28 cellular contexts compared by ENCODE assay signal in genomic region chr16:23521037-23521743, GRCh38. TPM values are rescaled to one million over a fixed set of nuclear protein-coding genes. Genes with fewer than 3 reads are reported as not detected.
DNase-seq lines count a peak whose midpoint lies in the region; ATAC-seq, FAIRE-seq and TF ChIP-seq lines count a peak whose summit lies in the region.
"Had no signal": no experiment of that assay in that cellular context is flagged by ENCODE, and none has a peak within 500 bp of the region (broad histone marks: within the 10 kb centered on the region; RNA-seq: fewer than 3 reads in every experiment).

No MANE protein-coding gene starts in this region.

- H4K20me1 ChIP-seq in OCI-LY3 (ENCODE audit: insufficient read depth, low read length) (no peaks in the 10 kb centered on the region), HepG2 (ENCODE audit: insufficient read depth, low read length) (no peaks in the 10 kb centered on the region), H9 (ENCODE audit: control insufficient read depth, insufficient read depth, insufficient read length) (no peaks in the 10 kb centered on the region)

- H2BK12ac ChIP-seq in H9 (ENCODE audit: insufficient read length, low read depth, low read length) = no peak overlapping the region

- H4K5ac ChIP-seq in H9 (ENCODE audit: insufficient read length, low read depth, low read length) = no peak overlapping the region

- H3K27me3 ChIP-seq in OCI-LY3 (ENCODE audit: low read depth, low read length) (no peaks in the 10 kb centered on the region), HepG2 (ENCODE audit: control insufficient read depth in 1 of 2, insufficient read depth in 2 of 2, low read length in 2 of 2) (no peaks in the 10 kb centered on the region), H9 (ENCODE audit: insufficient read depth, low read length) (no peaks in the 10 kb centered on the region)
- H3K27me3 ChIP-seq: hepatocyte, sigmoid colon, SJCRH30, suprapubic skin had no signal

- H3K27ac ChIP-seq in OCI-LY3 (ENCODE audit: low read length) (peak overlapping the region; percentile 90), HepG2 (ENCODE audit: extremely low read length, insufficient read depth, low read length) (no peak overlapping the region), H9 (ENCODE audit: insufficient read length, low read depth, low read length) (no peak overlapping the region)
- H3K27ac ChIP-seq: 22Rv1, GM23248, hepatocyte, left ventricle myocardium inferior, sigmoid colon, SJCRH30, suprapubic skin had no signal

- in situ Hi-C loops in HepG2 (cut with HindIII; ENCODE audit: extremely low pct_ligation_motif_present, low pct_unique_long_range_greater_than_20kb) = no loop called here

- H2BK15ac ChIP-seq in H9 (ENCODE audit: low read depth, low read length) = no peak overlapping the region

- no peak for TF ChIP-seq RAD21 in HepG2 (CRISPR knock-in tag; IDR thresholded peaks at IDR 0.05)

- no peak overlapping the region for H3K56ac ChIP-seq in H9 (ENCODE audit: insufficient read length, low read depth, low read length)

- no peak overlapping the region for H3K18ac ChIP-seq in H9 (ENCODE audit: insufficient read length, low read depth, low read length)

- H3K36me3 Mint-ChIP-seq in T-helper 2 cell treated with Interferon-gamma antibody and Interleukin-4, amounts not matched to agents 5 μg/mL and 100 μg/mL, for 36 hours (ENCODE audit: low read depth) = peaks cover 39% of the 10 kb centered on the region
- peaks cover 32 to 69% (median 56%) of the 10 kb centered on the region in 3 experiments for H3K36me3 Mint-ChIP-seq in H9 (ENCODE audit: insufficient read depth in 1 of 3, low read depth in 3 of 3)
- H3K36me3 Mint-ChIP-seq in activated T-cell treated with anti-CD3 and anti-CD28 coated beads, Interleukin-2, amount 50 U/mL, for 24 hours (ENCODE audit: low read depth) = peaks cover 76% of the 10 kb centered on the region

- peak overlapping the region; percentile 23 for H3K27ac Mint-ChIP-seq in T-helper 2 cell treated with Interferon-gamma antibody and Interleukin-4, amounts not matched to agents 5 μg/mL and 100 μg/mL, for 36 hours
- H3K27ac Mint-ChIP-seq in H9 = no peak overlapping the region; a peak in 1 of 7 replicates
- no peak overlapping the region for H3K27ac Mint-ChIP-seq in activated T-cell treated with anti-CD3 and anti-CD28 coated beads, Interleukin-2, amount 50 U/mL, for 24 hours
- H3K27ac Mint-ChIP-seq: brain had no signal

- POLR2A ChIA-PET in HepG2 (lab: Yijun Ruan, JAX) = no interaction called here

- no peak overlapping the region for H4K91ac ChIP-seq in H9 (ENCODE audit: insufficient read length, low read depth, low read length)

- peaks cover 15% of the 10 kb centered on the region for H3K4me1 Mint-ChIP-seq in T-helper 2 cell treated with Interferon-gamma antibody and Interleukin-4, amounts not matched to agents 5 μg/mL and 100 μg/mL, for 36 hours (ENCODE audit: low read depth)
- H3K4me1 Mint-ChIP-seq in H9 = no peaks in the 10 kb centered on the region
- peaks cover 14% of the 10 kb centered on the region for H3K4me1 Mint-ChIP-seq in activated T-cell treated with anti-CD3 and anti-CD28 coated beads, Interleukin-2, amount 50 U/mL, for 24 hours (ENCODE audit: low read depth)
- H3K4me1 Mint-ChIP-seq: neural crest cell had no signal

- no peak overlapping the region for H2BK120ac ChIP-seq in H9 (ENCODE audit: low read depth, low read length, poor library complexity, severe bottlenecking)

- TF ChIP-seq POLR2A in HepG2 (IDR thresholded peaks at IDR 0.05; ENCODE audit: insufficient read depth in 1 of 2, low read depth in 2 of 2, low read length in 2 of 2) = no peak

- H2AK5ac ChIP-seq in H9 (ENCODE audit: insufficient read length, low read length) = no peak overlapping the region

- ATAC-seq in HepG2 = no peak
- ATAC-seq in GM21526 (IDR thresholded peaks at IDR 0.05; ENCODE audit: low FRiP score, unreplicated experiment) = no peak
- ATAC-seq: mucosa of descending colon had no signal

- H2BK5ac ChIP-seq in H9 (ENCODE audit: insufficient read length, low read length) = no peak overlapping the region

- 95% methylated on average over 4 of the region's 4 CpGs for WGBS in HepG2 (ENCODE audit: low lambda C conversion rate)
- WGBS in H9 (ENCODE audit: extremely low coverage, insufficient read length, low lambda C conversion rate) = no CpG with 5 or more reads among the region's 4 CpGs

- H3K4me1 ChIP-seq in OCI-LY3 (ENCODE audit: low read length) (peaks cover 53% of the 10 kb centered on the region), HepG2 (ENCODE audit: insufficient read depth, low read length) (no peaks in the 10 kb centered on the region), H9 (ENCODE audit: insufficient read depth, low read length) (no peaks in the 10 kb centered on the region)
- H3K4me1 ChIP-seq: sigmoid colon, SJCRH30, suprapubic skin had no signal

- H3K4ac ChIP-seq in H9 (ENCODE audit: low read depth, low read length) = no peak overlapping the region

- TF ChIP-seq EP300 in HepG2 (IDR thresholded peaks at IDR 0.05; ENCODE audit: low read depth in 2 of 2, low read length in 2 of 2) (no peak), HepG2 (CRISPR knock-in tag; IDR thresholded peaks at IDR 0.05; ENCODE audit: borderline replicate concordance) (no peak)

- BruUV-seq in HepG2 (replicated peaks; lab: Mats Ljungman, UMichigan) = no TSS peak

- CTCF ChIA-PET in HepG2 (lab: Yijun Ruan, JAX; ENCODE audit: low intra/inter-chr PET ratio, low total read pairs) = no interaction called here

- H3K79me2 ChIP-seq in OCI-LY3 (ENCODE audit: low read length) (no peaks in the 10 kb centered on the region; the same call in 1 of the 2 replicates), HepG2 (ENCODE audit: insufficient read depth, low read length) (no peaks in the 10 kb centered on the region), H9 (ENCODE audit: insufficient read depth, low read length) (no peaks in the 10 kb centered on the region)
- H3K79me2 ChIP-seq: hepatocyte had no signal

- H3K23ac ChIP-seq in H9 (ENCODE audit: insufficient read length, low read depth, low read length) = no peak overlapping the region

- DNase-seq in T-helper 2 cell treated with Interferon-gamma antibody and Interleukin-4, amounts not matched to agents 5 μg/mL and 100 μg/mL, for 36 hours (ENCODE audit: low spot score) = no peak
- no peak for DNase-seq in T-helper 2 cell
- no peak for DNase-seq in HepG2 (ENCODE audit: low spot score)
- no peak for DNase-seq in NCI-H446 (lab: John Stamatoyannopoulos, UW)
- no peak for DNase-seq in H9
- DNase-seq in activated T-cell treated with anti-CD3 and anti-CD28 coated beads, Interleukin-2, amount 50 U/mL, for 24 hours = no peak
- DNase-seq: activated CD4-positive, alpha-beta T cell treated with anti-CD3 and anti-CD28 coated beads, Interleukin-2, amount 50 U/mL, for 48 hours; COR-L47; DND-41; effector CD8-positive, alpha-beta T cell; erythroblast; foreskin fibroblast; GM23248; left ventricle myocardium inferior; MM.1S; mucosa of descending colon; NCI-H187; NCI-H69; posterior cingulate gyrus; sigmoid colon; SJCRH30 had no signal

- peaks cover 44% of the 10 kb centered on the region for H3K36me3 ChIP-seq in OCI-LY3 (replicated peaks; ENCODE audit: low read depth, low read length)
- peaks cover 32 to 49% of the 10 kb centered on the region in 2 experiments for H3K36me3 ChIP-seq in HepG2 (replicated peaks in 1 of 2; ENCODE audit: control insufficient read depth in 1 of 2, insufficient read depth in 2 of 2, low read length in 2 of 2)

- H4K8ac ChIP-seq in H9 (replicated peaks; ENCODE audit: insufficient read length, low read depth, low read length) = no peak overlapping the region

- no peak overlapping the region for H2AFZ ChIP-seq in OCI-LY3 (ENCODE audit: low read depth, low read length)
- H2AFZ ChIP-seq in HepG2 (ENCODE audit: low read length) = no peak overlapping the region
- no peak overlapping the region for H2AFZ ChIP-seq in H9 (ENCODE audit: low read length)
- H2AFZ ChIP-seq: GM23248, hepatocyte had no signal

- TF ChIP-seq CTCF in OCI-LY3 (IDR thresholded peaks at IDR 0.05; ENCODE audit: low read depth, low read length) (no peak), HepG2 (CRISPR knock-in tag; IDR thresholded peaks at IDR 0.05) (no peak), H9 (conservative IDR thresholded peaks at IDR 0.05) (no peak)

- H3T11ph ChIP-seq in H9 (ENCODE audit: low read length) = no peak overlapping the region

- H3K9ac ChIP-seq in OCI-LY3 (ENCODE audit: low read length) (peak overlapping the region; percentile 37; the same call in 1 of the 2 replicates), HepG2 (ENCODE audit: insufficient read depth, low read depth, low read length) (no peak overlapping the region), H9 (ENCODE audit: extremely low read depth, insufficient read length, low read length) (no peak overlapping the region)
- H3K9ac ChIP-seq: GM23248 had no signal

- H3K4me3 Mint-ChIP-seq in T-helper 2 cell treated with Interferon-gamma antibody and Interleukin-4, amounts not matched to agents 5 μg/mL and 100 μg/mL, for 36 hours = no peak overlapping the region
- H3K4me3 Mint-ChIP-seq in H9 = no peak overlapping the region
- H3K4me3 Mint-ChIP-seq in activated T-cell treated with anti-CD3 and anti-CD28 coated beads, Interleukin-2, amount 50 U/mL, for 24 hours = no peak overlapping the region
- H3K4me3 Mint-ChIP-seq: brain, neural crest cell had no signal

- H3K23me2 ChIP-seq in H9 (ENCODE audit: insufficient read length, low read depth, low read length, poor library complexity, severe bottlenecking) = no peaks in the 10 kb centered on the region

- H3K27me3 Mint-ChIP-seq in T-helper 2 cell treated with Interferon-gamma antibody and Interleukin-4, amounts not matched to agents 5 μg/mL and 100 μg/mL, for 36 hours (ENCODE audit: low read depth) = no peaks in the 10 kb centered on the region
- H3K27me3 Mint-ChIP-seq in H9 (ENCODE audit: low read depth) = no peaks in the 10 kb centered on the region
- H3K27me3 Mint-ChIP-seq in activated T-cell treated with anti-CD3 and anti-CD28 coated beads, Interleukin-2, amount 50 U/mL, for 24 hours = no peaks in the 10 kb centered on the region

- peak overlapping the region; percentile 41 for H3K4me2 ChIP-seq in OCI-LY3 (ENCODE audit: low read length)
- no peak overlapping the region for H3K4me2 ChIP-seq in HepG2 (ENCODE audit: low read depth, low read length)
- H3K4me2 ChIP-seq in H9 (ENCODE audit: insufficient read depth, insufficient read length, low read length) = no peak overlapping the region
- H3K4me2 ChIP-seq: hepatocyte had no signal

- FAIRE-seq in HepG2 (lab: Jason Lieb, UNC) = no peak

- H3K9me3 ChIP-seq in OCI-LY3 (ENCODE audit: insufficient read depth, low read length) (no peaks in the 10 kb centered on the region), HepG2 (ENCODE audit: low read length) (no peaks in the 10 kb centered on the region), H9 (ENCODE audit: control insufficient read depth, low read depth, low read length) (no peaks in the 10 kb centered on the region)
- H3K9me3 ChIP-seq: left ventricle myocardium inferior, mucosa of descending colon, sigmoid colon, SJCRH30, suprapubic skin had no signal

- no peak overlapping the region for H2BK20ac ChIP-seq in H9 (ENCODE audit: low read depth, low read length, poor library complexity, severe bottlenecking)

- H3K4me3 ChIP-seq in OCI-LY3 (ENCODE audit: low read length) (no peak overlapping the region), HepG2 (replicated peaks in 1 of 3; ENCODE audit: insufficient read depth in 1 of 3, low read depth in 2 of 3, low read length in 3 of 3) (no peak overlapping the region)
- H3K4me3 ChIP-seq: GM23248, hepatocyte, left ventricle myocardium inferior, mucosa of descending colon, sigmoid colon, SJCRH30, suprapubic skin had no signal

- no peaks in the 10 kb centered on the region for H3K79me1 ChIP-seq in H9 (ENCODE audit: insufficient read depth, low read depth, low read length, poor library complexity, severe bottlenecking)

- no peaks in the 10 kb centered on the region for H3K9me3 Mint-ChIP-seq in T-helper 2 cell treated with Interferon-gamma antibody and Interleukin-4, amounts not matched to agents 5 μg/mL and 100 μg/mL, for 36 hours
- no peaks in the 10 kb centered on the region; a peak in 1 of 5 replicates for H3K9me3 Mint-ChIP-seq in H9
- no peaks in the 10 kb centered on the region for H3K9me3 Mint-ChIP-seq in activated T-cell treated with anti-CD3 and anti-CD28 coated beads, Interleukin-2, amount 50 U/mL, for 24 hours
- H3K9me3 Mint-ChIP-seq: brain, neural crest cell had no signal

- H3K14ac ChIP-seq in H9 (ENCODE audit: insufficient read depth, low read length) = no peak overlapping the region

- intact Hi-C loops in HepG2 (cut with micrococcal nuclease; ENCODE audit: unreplicated experiment) = no loop called here

RNA-seq across cellular contexts. Expression of gene GGA2, which starts 10.9 kb away (rescaled TPM):
- 69.8 and 93.1 TPM in 2 replicates for total RNA-seq in HepG2 (2016; rRNA removed; fragmentation: Illumina TruSeq; extraction: Trizol)
- 52.6 and 57.4 TPM in 2 replicates for total RNA-seq in HepG2 (2016; cell fraction: cytosol; rRNA removed; fragmentation: Illumina TruSeq; extraction: Trizol; ENCODE audit: low read depth)
- total RNA-seq in HepG2 (2016; cell fraction: insoluble cytoplasmic fraction; rRNA removed; fragmentation: Illumina TruSeq; extraction: Trizol) = 76.8 and 80.6 TPM in 2 replicates
- total RNA-seq in HepG2 (2016; cell fraction: membrane; rRNA removed; fragmentation: Illumina TruSeq; extraction: Trizol) = 41.5 and 45.8 TPM in 2 replicates
- total RNA-seq in HepG2 (2016; cell fraction: nucleus; rRNA removed; fragmentation: Illumina TruSeq; extraction: Trizol) = 84.5 and 97.4 TPM in 2 replicates
- 51.5 and 52.3 TPM in 2 replicates for polyA plus RNA-seq in HepG2 (2011; rRNA removed)
- polyA plus RNA-seq in HepG2 (2011; cell fraction: cytosol; rRNA removed) = 25.4 and 28.7 TPM in 2 replicates
- polyA plus RNA-seq in HepG2 (2011; cell fraction: nucleus; rRNA removed) = 184 and 204 TPM in 2 replicates
- polyA plus RNA-seq in HepG2 (2012) = 70.4 and 97.1 TPM in 2 replicates
- 4.7 and 5.8 TPM in 2 replicates for polyA plus RNA-seq in HepG2 (2016; cell fraction: cytosol; fragmentation: Illumina TruSeq; extraction: Trizol; ENCODE audit: low read depth)
- 87.5 and 99.8 TPM in 2 replicates for polyA plus RNA-seq in HepG2 (2016; cell fraction: insoluble cytoplasmic fraction; fragmentation: Illumina TruSeq; extraction: Trizol; ENCODE audit: low read depth)
- polyA plus RNA-seq in HepG2 (2016; cell fraction: membrane; fragmentation: Illumina TruSeq; extraction: Trizol; ENCODE audit: low read depth) = 11.1 and 11.7 TPM in 2 replicates
- 238 and 249 TPM in 2 replicates for polyA plus RNA-seq in HepG2 (2016; cell fraction: nucleus; fragmentation: Illumina TruSeq; extraction: Trizol; ENCODE audit: insufficient read depth, low read depth)
- polyA minus RNA-seq in HepG2 (2011; rRNA and poly(A)+ RNA removed; ENCODE audit: low replicate concordance) = 58.5 and 111 TPM in 2 replicates
- polyA minus RNA-seq in HepG2 (2011; cell fraction: cytosol; rRNA and poly(A)+ RNA removed) = 31.9 and 47.6 TPM in 2 replicates
- polyA minus RNA-seq in HepG2 (2011; cell fraction: nucleus; rRNA and poly(A)+ RNA removed) = 134 and 143 TPM in 2 replicates
- 143 TPM in 2 replicates for total RNA-seq in H9 (2021)

RNA-seq across cellular contexts. Expression of gene EARS2, which starts 36.0 kb away (rescaled TPM):
- 80.4 and 84.2 TPM in 2 replicates for total RNA-seq in HepG2 (2016; rRNA removed; fragmentation: Illumina TruSeq; extraction: Trizol)
- 18.1 and 20.7 TPM in 2 replicates for total RNA-seq in HepG2 (2016; cell fraction: cytosol; rRNA removed; fragmentation: Illumina TruSeq; extraction: Trizol; ENCODE audit: low read depth)
- 79.1 and 84.4 TPM in 2 replicates for total RNA-seq in HepG2 (2016; cell fraction: insoluble cytoplasmic fraction; rRNA removed; fragmentation: Illumina TruSeq; extraction: Trizol)
- 44.8 and 49.7 TPM in 2 replicates for total RNA-seq in HepG2 (2016; cell fraction: membrane; rRNA removed; fragmentation: Illumina TruSeq; extraction: Trizol)
- 64.8 and 79.0 TPM in 2 replicates for total RNA-seq in HepG2 (2016; cell fraction: nucleus; rRNA removed; fragmentation: Illumina TruSeq; extraction: Trizol)
- 49.4 and 54.7 TPM in 2 replicates for polyA plus RNA-seq in HepG2 (2011; rRNA removed)
- polyA plus RNA-seq in HepG2 (2011; cell fraction: cytosol; rRNA removed) = 41.5 and 46.7 TPM in 2 replicates
- 131 and 162 TPM in 2 replicates for polyA plus RNA-seq in HepG2 (2011; cell fraction: nucleus; rRNA removed)
- polyA plus RNA-seq in HepG2 (2012) = 27.0 and 35.2 TPM in 2 replicates
- polyA plus RNA-seq in HepG2 (2016; cell fraction: cytosol; fragmentation: Illumina TruSeq; extraction: Trizol; ENCODE audit: low read depth) = 8.2 and 10.2 TPM in 2 replicates
- 69.7 and 75.5 TPM in 2 replicates for polyA plus RNA-seq in HepG2 (2016; cell fraction: insoluble cytoplasmic fraction; fragmentation: Illumina TruSeq; extraction: Trizol; ENCODE audit: low read depth)
- 20.9 and 22.2 TPM in 2 replicates for polyA plus RNA-seq in HepG2 (2016; cell fraction: membrane; fragmentation: Illumina TruSeq; extraction: Trizol; ENCODE audit: low read depth)
- 59.4 and 64.9 TPM in 2 replicates for polyA plus RNA-seq in HepG2 (2016; cell fraction: nucleus; fragmentation: Illumina TruSeq; extraction: Trizol; ENCODE audit: insufficient read depth, low read depth)
- 142 and 329 TPM in 2 replicates for polyA minus RNA-seq in HepG2 (2011; rRNA and poly(A)+ RNA removed; ENCODE audit: low replicate concordance)
- 36.3 and 43.7 TPM in 2 replicates for polyA minus RNA-seq in HepG2 (2011; cell fraction: cytosol; rRNA and poly(A)+ RNA removed)
- 112 and 117 TPM in 2 replicates for polyA minus RNA-seq in HepG2 (2011; cell fraction: nucleus; rRNA and poly(A)+ RNA removed)
- total RNA-seq in H9 (2021) = 50.1 and 51.9 TPM in 2 replicates

RNA-seq across cellular contexts. Expression of gene UBFD1, which starts 36.3 kb away (rescaled TPM):
- total RNA-seq in HepG2 (2016; rRNA removed; fragmentation: Illumina TruSeq; extraction: Trizol) (111 and 142 TPM in 2 replicates), H9 (2021) (107 and 112 TPM in 2 replicates)
- 27.2 and 33.8 TPM in 2 replicates for total RNA-seq in HepG2 (2016; cell fraction: cytosol; rRNA removed; fragmentation: Illumina TruSeq; extraction: Trizol; ENCODE audit: low read depth)
- 112 and 143 TPM in 2 replicates for total RNA-seq in HepG2 (2016; cell fraction: insoluble cytoplasmic fraction; rRNA removed; fragmentation: Illumina TruSeq; extraction: Trizol)
- total RNA-seq in HepG2 (2016; cell fraction: membrane; rRNA removed; fragmentation: Illumina TruSeq; extraction: Trizol) = 46.0 and 47.2 TPM in 2 replicates
- 80.6 and 99.3 TPM in 2 replicates for total RNA-seq in HepG2 (2016; cell fraction: nucleus; rRNA removed; fragmentation: Illumina TruSeq; extraction: Trizol)
- 97.6 and 100 TPM in 2 replicates for polyA plus RNA-seq in HepG2 (2011; rRNA removed)
- 98.1 and 112 TPM in 2 replicates for polyA plus RNA-seq in HepG2 (2011; cell fraction: cytosol; rRNA removed)
- polyA plus RNA-seq in HepG2 (2011; cell fraction: nucleus; rRNA removed) = 129 and 137 TPM in 2 replicates
- polyA plus RNA-seq in HepG2 (2012) = 83.8 and 88.4 TPM in 2 replicates
- polyA plus RNA-seq in HepG2 (2016; cell fraction: cytosol; fragmentation: Illumina TruSeq; extraction: Trizol; ENCODE audit: low read depth) = 31.2 and 32.8 TPM in 2 replicates
- 119 and 123 TPM in 2 replicates for polyA plus RNA-seq in HepG2 (2016; cell fraction: insoluble cytoplasmic fraction; fragmentation: Illumina TruSeq; extraction: Trizol; ENCODE audit: low read depth)
- 30.0 and 32.3 TPM in 2 replicates for polyA plus RNA-seq in HepG2 (2016; cell fraction: membrane; fragmentation: Illumina TruSeq; extraction: Trizol; ENCODE audit: low read depth)
- polyA plus RNA-seq in HepG2 (2016; cell fraction: nucleus; fragmentation: Illumina TruSeq; extraction: Trizol; ENCODE audit: insufficient read depth, low read depth) = 89.9 and 95.2 TPM in 2 replicates
- polyA minus RNA-seq in HepG2 (2011; rRNA and poly(A)+ RNA removed; ENCODE audit: low replicate concordance) = 49.6 and 117 TPM in 2 replicates
- polyA minus RNA-seq in HepG2 (2011; cell fraction: cytosol; rRNA and poly(A)+ RNA removed) = 61.7 and 68.8 TPM in 2 replicates
- 155 and 167 TPM in 2 replicates for polyA minus RNA-seq in HepG2 (2011; cell fraction: nucleus; rRNA and poly(A)+ RNA removed)
